In the genomic region with DNA sequence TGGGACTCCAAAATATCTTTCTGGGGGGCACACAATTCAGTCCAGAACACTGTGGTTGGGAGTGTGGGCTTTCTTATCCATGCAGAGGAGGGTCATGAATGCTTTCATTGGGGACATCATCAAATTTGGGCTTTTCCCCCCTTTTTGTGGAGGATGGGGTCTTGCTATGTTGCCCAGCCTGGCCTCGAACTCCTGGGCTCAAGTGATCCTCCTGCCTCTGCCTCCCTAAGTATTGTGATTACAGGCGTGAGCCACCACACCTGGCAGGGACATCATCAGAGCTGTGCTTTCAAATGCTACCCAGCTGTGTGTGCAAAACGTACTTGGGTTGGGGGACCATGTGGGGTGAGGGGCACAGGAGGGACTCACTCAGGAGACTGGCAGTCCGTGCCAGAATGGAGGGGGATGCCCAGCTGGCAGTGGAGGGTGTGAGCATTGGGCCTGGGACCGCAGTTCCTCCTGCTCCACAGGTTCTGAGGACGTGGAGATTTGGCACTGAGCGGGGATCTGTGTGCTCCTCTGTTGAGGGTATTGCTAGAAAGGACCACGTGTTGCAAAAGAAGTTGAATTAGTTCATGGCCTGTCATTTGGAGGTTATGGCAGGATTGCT, we compare ENCODE assay signal across 22 cellular contexts. TPM values are rescaled to one million over a fixed set of nuclear protein-coding genes. Genes with fewer than 3 reads are reported as not detected.
"Had no signal": no experiment of that assay in that cellular context is flagged by ENCODE, and none has a peak within 500 bp of the region (broad histone marks: within the 10 kb centered on the region; RNA-seq: fewer than 3 reads in every experiment).

No MANE protein-coding gene starts in this region.

- H3K4me1 ChIP-seq: adrenal gland, prostate gland, uterus had no signal

- DNase-seq: activated B cell treated with CpG ODN at 0.5 μM for 24 hours; activated CD4-positive, alpha-beta T cell treated with anti-CD3 and anti-CD28 coated beads for 36 hours; activated CD4-positive, alpha-beta T cell treated with anti-CD3 and anti-CD28 coated beads, Interleukin-2, amount 50 U/mL, for 4 hours; adrenal gland; brain microvascular endothelial cell; central memory CD4-positive, alpha-beta T cell; left cardiac atrium; naive B cell; occipital lobe; stimulated activated CD4-positive, alpha-beta T cell treated with anti-CD3 and anti-CD28 coated beads, Interleukin-4, amount 100 ng/mL, for 4 hours; stimulated activated naive CD8-positive, alpha-beta T cell treated with anti-CD3 and anti-CD28 coated beads, Interleukin-15, Interleukin-2, amounts not matched to agents 100 U/mL and 50 U/mL, for 24 hours; T-helper 9 cell; thyroid gland had no signal

- FAIRE-seq: colon, islet of Langerhans had no signal

- H3K9me3 ChIP-seq: adrenal gland, ascending aorta, gastroesophageal sphincter, prostate gland, thyroid gland, uterus had no signal

- H3K27me3 ChIP-seq: adrenal gland, ascending aorta, brain microvascular endothelial cell, gastroesophageal sphincter, thyroid gland, uterus had no signal

- H3K27ac ChIP-seq: adrenal gland, ascending aorta, brain microvascular endothelial cell, epithelial cell of prostate, gastroesophageal sphincter, prostate gland, thyroid gland, uterus had no signal

- ATAC-seq: activated CD4-positive, alpha-beta T cell treated with anti-CD3 and anti-CD28 coated beads for 36 hours; activated naive CD4-positive, alpha-beta T cell treated with anti-CD3 and anti-CD28 coated beads, Interleukin-2, amount 50 U/mL, for 72 hours; gastroesophageal sphincter; left cardiac atrium; stimulated activated naive CD8-positive, alpha-beta T cell treated with anti-CD3 and anti-CD28 coated beads, Interleukin-15, Interleukin-2, amounts not matched to agents 100 U/mL and 50 U/mL, for 24 hours had no signal

- H3K36me3 ChIP-seq: adrenal gland, ascending aorta, brain microvascular endothelial cell, gastroesophageal sphincter, prostate gland, thyroid gland, uterus had no signal

- H3K4me3 ChIP-seq: adrenal gland, ascending aorta, gastroesophageal sphincter, prostate gland, thyroid gland, uterus had no signal

RNA-seq across cellular contexts. Expression of gene EMILIN2, which starts 24.4 kb away (rescaled TPM):
- polyA plus RNA-seq: neural cell had no signal
